ENCODE assay signal across 19 cellular contexts in genomic region chr18:55838322-55838721, GRCh38.
"Had no signal": no experiment of that assay in that cellular context is flagged by ENCODE, and none has a peak within 500 bp of the region (broad histone marks: within the 10 kb centered on the region; RNA-seq: fewer than 3 reads in every experiment).

No MANE protein-coding gene starts in this region.

- H3K27ac ChIP-seq: breast epithelium, gastroesophageal sphincter, left ventricle myocardium inferior, psoas muscle had no signal

- H3K27me3 ChIP-seq: ascending aorta, breast epithelium, gastroesophageal sphincter, heart right ventricle had no signal

- H3K4me3 Mint-ChIP-seq: activated CD4-positive, alpha-beta memory T cell treated with anti-CD3 and anti-CD28 coated beads, Interleukin-2, amount 10 ng/mL, durations not matched to agents 7 days and 5 days; activated CD8-positive, alpha-beta memory T cell treated with anti-CD3 and anti-CD28 coated beads, Interleukin-2, amount 10 ng/mL, durations not matched to agents 7 days and 5 days; activated naive CD4-positive, alpha-beta T cell treated with anti-CD3 and anti-CD28 coated beads for 36 hours; activated T-helper 17 cell treated with anti-CD3 and anti-CD28 coated beads, Interleukin-2, amount 50 U/mL, for 72 hours had no signal

- ATAC-seq: activated CD8-positive, alpha-beta memory T cell treated with anti-CD3 and anti-CD28 coated beads, Interleukin-2, amount 10 ng/mL, durations not matched to agents 7 days and 5 days; activated T-helper 17 cell treated with anti-CD3 and anti-CD28 coated beads, Interleukin-2, amount 50 U/mL, for 72 hours; esophagus mucosa; gastroesophageal sphincter; heart right ventricle; psoas muscle; right cardiac atrium had no signal

- H3K27ac Mint-ChIP-seq: activated CD4-positive, alpha-beta memory T cell treated with anti-CD3 and anti-CD28 coated beads, Interleukin-2, amount 10 ng/mL, durations not matched to agents 7 days and 5 days; activated CD8-positive, alpha-beta memory T cell treated with anti-CD3 and anti-CD28 coated beads, Interleukin-2, amount 10 ng/mL, durations not matched to agents 7 days and 5 days; activated naive CD4-positive, alpha-beta T cell treated with anti-CD3 and anti-CD28 coated beads for 36 hours; activated T-helper 17 cell treated with anti-CD3 and anti-CD28 coated beads, Interleukin-2, amount 50 U/mL, for 72 hours had no signal

- H3K9me3 Mint-ChIP-seq: activated naive CD4-positive, alpha-beta T cell treated with anti-CD3 and anti-CD28 coated beads for 36 hours had no signal

- H3K36me3 ChIP-seq: ascending aorta, breast epithelium, gastroesophageal sphincter, heart right ventricle, left ventricle myocardium inferior, thoracic aorta had no signal

- DNase-seq: activated CD4-positive, alpha-beta memory T cell treated with anti-CD3 and anti-CD28 coated beads, Interleukin-2, amount 10 ng/mL, durations not matched to agents 7 days and 5 days; activated CD4-positive, alpha-beta T cell treated with anti-CD3 and anti-CD28 coated beads for 48 hours; activated CD4-positive, CD25-positive, alpha-beta regulatory T cell; activated CD8-positive, alpha-beta memory T cell treated with anti-CD3 and anti-CD28 coated beads, Interleukin-2, amount 10 ng/mL, durations not matched to agents 7 days and 5 days; activated naive CD4-positive, alpha-beta T cell treated with anti-CD3 and anti-CD28 coated beads for 36 hours; cortex of kidney; heart right ventricle; left ventricle myocardium inferior; psoas muscle; right cardiac atrium; small intestine; stimulated activated CD4-positive, alpha-beta T cell treated with anti-CD3 and anti-CD28 coated beads, Interleukin-15, amount 100 ng/mL, for 24 hours; stimulated activated CD4-positive, alpha-beta T cell treated with anti-CD3 and anti-CD28 coated beads, Interleukin-2, amount 100 ng/mL, for 48 hours had no signal

- H3K4me1 ChIP-seq: breast epithelium, gastroesophageal sphincter, left ventricle myocardium inferior, psoas muscle had no signal

- H3K36me3 Mint-ChIP-seq: activated CD8-positive, alpha-beta memory T cell treated with anti-CD3 and anti-CD28 coated beads, Interleukin-2, amount 10 ng/mL, durations not matched to agents 7 days and 5 days had no signal

- H3K4me3 ChIP-seq: ascending aorta, breast epithelium, gastroesophageal sphincter, heart right ventricle, left ventricle myocardium inferior, psoas muscle, thoracic aorta had no signal

- H3K4me1 Mint-ChIP-seq: activated CD4-positive, alpha-beta memory T cell treated with anti-CD3 and anti-CD28 coated beads, Interleukin-2, amount 10 ng/mL, durations not matched to agents 7 days and 5 days; activated CD8-positive, alpha-beta memory T cell treated with anti-CD3 and anti-CD28 coated beads, Interleukin-2, amount 10 ng/mL, durations not matched to agents 7 days and 5 days; activated T-helper 17 cell treated with anti-CD3 and anti-CD28 coated beads, Interleukin-2, amount 50 U/mL, for 72 hours had no signal

- H3K9me3 ChIP-seq: ascending aorta, breast epithelium, thoracic aorta had no signal

- H3K27me3 Mint-ChIP-seq: activated CD4-positive, alpha-beta memory T cell treated with anti-CD3 and anti-CD28 coated beads, Interleukin-2, amount 10 ng/mL, durations not matched to agents 7 days and 5 days; activated CD8-positive, alpha-beta memory T cell treated with anti-CD3 and anti-CD28 coated beads, Interleukin-2, amount 10 ng/mL, durations not matched to agents 7 days and 5 days; activated T-helper 17 cell treated with anti-CD3 and anti-CD28 coated beads, Interleukin-2, amount 50 U/mL, for 72 hours had no signal
